13 cellular contexts compared by ENCODE assay signal in the genomic region with DNA sequence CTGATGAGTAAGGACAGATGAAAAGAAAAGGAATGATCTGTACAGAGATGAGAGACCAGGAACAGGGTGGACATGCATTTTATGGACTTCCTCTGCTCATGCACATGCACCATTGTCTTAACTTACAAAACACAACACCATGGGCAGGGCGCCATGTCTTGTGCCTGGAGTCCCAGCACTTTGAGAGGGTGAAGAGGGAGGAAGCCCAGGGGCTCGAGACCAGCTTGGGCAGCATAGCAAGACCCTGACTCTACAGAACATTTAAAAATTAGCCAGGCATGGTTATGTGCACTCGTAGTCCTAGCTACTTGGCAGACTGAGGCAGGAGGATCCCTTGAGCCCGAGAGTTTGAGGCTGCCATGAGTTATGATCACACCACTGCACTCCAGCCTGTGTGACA.
A peak's percentile ranks its signal among the peaks of the same experiment; 100 is the strongest.
DNase-seq lines count a peak whose midpoint lies in the region; ATAC-seq, FAIRE-seq and TF ChIP-seq lines count a peak whose summit lies in the region.
"Had no signal": no experiment of that assay in that cellular context is flagged by ENCODE, and none has a peak within 500 bp of the region (broad histone marks: within the 10 kb centered on the region; RNA-seq: fewer than 3 reads in every experiment).

No MANE protein-coding gene starts in this region.

- H3K36me3 ChIP-seq in BLaER1: no peaks in the 10 kb centered on the region; the same call in 1 of the 2 replicates
- no peaks in the 10 kb centered on the region for H3K36me3 ChIP-seq in DOHH2 (ENCODE audit: control insufficient read depth, low read length)

- no peak overlapping the region for H3K9ac ChIP-seq in BLaER1

- no peak for DNase-seq in activated naive CD8-positive, alpha-beta T cell treated with anti-CD3 and anti-CD28 coated beads for 36 hours
- no peak for DNase-seq in naive thymus-derived CD8-positive, alpha-beta T cell
- DNase-seq in NCI-H1092 treated with DMSO at 0.1 percent for 48 hours (lab: John Stamatoyannopoulos, UW) (no peak), HTR-8/SVneo (ENCODE audit: insufficient read length, low spot score) (no peak), medulla oblongata (ENCODE audit: extremely low spot score) (no peak)
- DNase-seq: KG1, NCI-H187, NCI-H82 had no signal

- H3K4me1 Mint-ChIP-seq in activated naive CD8-positive, alpha-beta T cell treated with anti-CD3 and anti-CD28 coated beads for 36 hours: peaks cover 70% of the 10 kb centered on the region
- H3K4me1 Mint-ChIP-seq in naive thymus-derived CD8-positive, alpha-beta T cell: peaks cover 40 to 88% (median 84%) of the 10 kb centered on the region in 4 donors

- TF ChIP-seq CTCF in DOHH2 (IDR thresholded peaks at IDR 0.05; ENCODE audit: low read depth, low read length, poor library complexity, severe bottlenecking): no peak

- H3K4me3 Mint-ChIP-seq in activated naive CD8-positive, alpha-beta T cell treated with anti-CD3 and anti-CD28 coated beads for 36 hours: peak overlapping the region; percentile 18
- H3K4me3 Mint-ChIP-seq in naive thymus-derived CD8-positive, alpha-beta T cell: peak overlapping the region; percentile 38 to 91 (median 76)

- peaks cover 10% of the 10 kb centered on the region for H3K36me3 Mint-ChIP-seq in activated naive CD8-positive, alpha-beta T cell treated with anti-CD3 and anti-CD28 coated beads for 36 hours
- H3K36me3 Mint-ChIP-seq in naive thymus-derived CD8-positive, alpha-beta T cell: no peaks in the 10 kb centered on the region

- POLR2A ChIA-PET in naive thymus-derived CD8-positive, alpha-beta T cell (lab: Charles Lee): interaction anchor here (13.0 to 43.5 kb wide), 4 partner anchors 1 to 82 kb away, joined by 172 to 2148 read pairs (median 1351); partner anchors contain the start of gene ZFP36L2

- no peaks in the 10 kb centered on the region; the same call in 1 of the 2 replicates for H3K9me3 ChIP-seq in BLaER1
- no peaks in the 10 kb centered on the region for H3K9me3 ChIP-seq in DOHH2 (ENCODE audit: control insufficient read depth, insufficient read depth, low read length)

- FAIRE-seq in HTR-8/SVneo (lab: Jason Lieb, UNC): no peak
- FAIRE-seq: colon had no signal

- ATAC-seq in naive thymus-derived CD8-positive, alpha-beta T cell: no peak
- ATAC-seq in GM19395 (IDR thresholded peaks at IDR 0.05; ENCODE audit: unreplicated experiment): no peak

- H3K27me3 ChIP-seq in BLaER1 (no peaks in the 10 kb centered on the region), DOHH2 (ENCODE audit: control insufficient read depth, low read length) (no peaks in the 10 kb centered on the region)

- no peaks in the 10 kb centered on the region for H3K79me2 ChIP-seq in DOHH2 (ENCODE audit: control insufficient read depth, low read length)

- H4K20me1 ChIP-seq in BLaER1 (no peaks in the 10 kb centered on the region), DOHH2 (ENCODE audit: control insufficient read depth, insufficient read depth, low read depth, low read length) (no peaks in the 10 kb centered on the region)

- peaks cover 2% of the 10 kb centered on the region for H3K9me3 Mint-ChIP-seq in activated naive CD8-positive, alpha-beta T cell treated with anti-CD3 and anti-CD28 coated beads for 36 hours
- H3K9me3 Mint-ChIP-seq in naive thymus-derived CD8-positive, alpha-beta T cell: no peaks in the 10 kb centered on the region

- no peaks in the 10 kb centered on the region for H3K9me2 ChIP-seq in DOHH2 (replicated peaks; ENCODE audit: control insufficient read depth, low read length)

- H3K4me3 ChIP-seq in BLaER1 (no peak overlapping the region), DOHH2 (ENCODE audit: low read length) (no peak overlapping the region)

- peak overlapping the region; percentile 86 for H3K27ac Mint-ChIP-seq in activated naive CD8-positive, alpha-beta T cell treated with anti-CD3 and anti-CD28 coated beads for 36 hours
- peak overlapping the region; percentile 86 to 100 (median 98) for H3K27ac Mint-ChIP-seq in naive thymus-derived CD8-positive, alpha-beta T cell

- H3K27me3 Mint-ChIP-seq in activated naive CD8-positive, alpha-beta T cell treated with anti-CD3 and anti-CD28 coated beads for 36 hours: no peaks in the 10 kb centered on the region
- H3K27me3 Mint-ChIP-seq in naive thymus-derived CD8-positive, alpha-beta T cell: no peaks in the 10 kb centered on the region

- H3K4me1 ChIP-seq in BLaER1 (peaks cover 71% of the 10 kb centered on the region), DOHH2 (ENCODE audit: control insufficient read depth, low read length) (peaks cover 74% of the 10 kb centered on the region)

- H3F3A ChIP-seq in DOHH2 (ENCODE audit: control insufficient read depth, insufficient read depth): peaks cover 29% of the 10 kb centered on the region

- H3K27ac ChIP-seq in BLaER1 (0 out of 2 replicates have a peak overlapping the region, but pooled peaks have one; percentile 58), DOHH2 (ENCODE audit: low read depth, low read length) (no peak overlapping the region)
- H3K27ac ChIP-seq: VCaP had no signal

- H3K4me2 ChIP-seq in BLaER1 (peak overlapping the region; percentile 76), DOHH2 (ENCODE audit: low read length) (peak overlapping the region; percentile 10)
